ENCODE assay signal across 9 cellular contexts in the genomic region with DNA sequence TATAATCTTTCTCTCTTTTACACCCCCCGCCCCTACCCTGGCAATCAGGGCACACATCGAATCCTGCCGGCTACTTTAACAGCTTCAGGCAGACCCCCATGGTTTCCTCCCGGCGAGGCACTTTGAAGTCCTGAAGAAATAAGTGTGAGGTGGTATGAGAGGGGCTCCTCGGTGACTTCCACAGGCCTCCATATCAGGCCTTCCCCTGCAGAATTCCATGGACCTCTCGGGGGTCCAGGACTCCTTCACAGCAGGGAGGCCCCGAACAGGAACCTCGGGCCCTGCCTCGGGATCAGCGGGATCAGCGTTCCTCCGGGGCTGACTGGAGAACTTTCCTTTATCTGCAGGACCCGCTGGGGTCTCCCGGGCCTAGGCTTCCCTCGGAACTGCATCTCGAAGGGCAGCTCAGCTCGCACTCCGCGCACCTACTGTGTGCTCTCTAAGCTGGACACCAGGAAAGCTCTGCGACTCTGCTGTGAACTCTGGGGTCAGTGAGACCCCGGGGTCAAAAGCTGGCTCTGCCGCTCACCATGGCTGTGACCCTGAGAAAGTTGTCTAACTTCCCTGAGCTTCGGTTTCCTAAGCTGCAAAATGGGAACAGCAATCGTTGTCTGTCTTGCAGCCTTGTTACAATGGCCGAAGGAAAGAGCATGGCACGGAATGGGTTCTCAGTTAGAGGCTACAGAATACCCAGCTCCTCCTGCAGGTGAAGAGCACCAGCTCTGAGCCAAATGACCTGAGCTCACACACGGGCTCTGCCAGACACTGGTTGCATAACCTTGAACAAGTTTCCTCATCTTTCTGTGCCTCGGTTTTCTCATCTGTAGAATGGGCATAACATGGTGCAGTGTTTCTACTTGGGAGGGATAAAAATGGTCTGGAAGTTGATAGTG.
DNase-seq lines count a peak whose midpoint lies in the region; ATAC-seq and TF ChIP-seq lines count a peak whose summit lies in the region.
"Had no signal": no experiment of that assay in that cellular context is flagged by ENCODE, and none has a peak within 500 bp of the region (broad histone marks: within the 10 kb centered on the region; RNA-seq: fewer than 3 reads in every experiment).

No MANE protein-coding gene starts in this region.

- no peaks in the 10 kb centered on the region for H3K36me3 ChIP-seq in stomach smooth muscle (ENCODE audit: control insufficient read depth in 2 of 2, insufficient read depth in 2 of 2, low read length in 2 of 2)

- intact Hi-C loops in activated CD4-positive, alpha-beta T cell treated with anti-CD3 and anti-CD28 coated beads, Interleukin-2, amount 10 ng/mL, durations not matched to agents 24 days and 14 days (cut with micrococcal nuclease) = loop anchor here (5.0 kb wide), 1 partner anchor 97 kb away; no protein-coding TSS in a partner anchor

- no peaks in the 10 kb centered on the region for H3K9me3 Mint-ChIP-seq in activated CD4-positive, alpha-beta T cell treated with anti-CD3 and anti-CD28 coated beads, Interleukin-2, amount 10 ng/mL, durations not matched to agents 24 days and 14 days
- H3K9me3 Mint-ChIP-seq in activated naive CD8-positive, alpha-beta T cell treated with anti-CD3 and anti-CD28 coated beads, Interleukin-2, amount 50 U/mL, for 24 hours = no peaks in the 10 kb centered on the region
- H3K9me3 Mint-ChIP-seq in mesothelial cell of epicardium = no peaks in the 10 kb centered on the region

- no peak for ATAC-seq in activated naive CD8-positive, alpha-beta T cell treated with anti-CD3 and anti-CD28 coated beads, Interleukin-2, amount 50 U/mL, for 24 hours
- no peak for ATAC-seq in HG03196 (IDR thresholded peaks at IDR 0.05; ENCODE audit: unreplicated experiment)

- peak overlapping the region; percentile 55 for H3K4me3 Mint-ChIP-seq in activated CD4-positive, alpha-beta T cell treated with anti-CD3 and anti-CD28 coated beads, Interleukin-2, amount 10 ng/mL, durations not matched to agents 24 days and 14 days
- peak overlapping the region; percentile 58 for H3K4me3 Mint-ChIP-seq in activated naive CD8-positive, alpha-beta T cell treated with anti-CD3 and anti-CD28 coated beads, Interleukin-2, amount 50 U/mL, for 24 hours
- H3K4me3 Mint-ChIP-seq in mesothelial cell of epicardium = peak overlapping the region; percentile 53

- no peaks in the 10 kb centered on the region for H3K36me3 Mint-ChIP-seq in activated CD4-positive, alpha-beta T cell treated with anti-CD3 and anti-CD28 coated beads, Interleukin-2, amount 10 ng/mL, durations not matched to agents 24 days and 14 days (ENCODE audit: low read depth)
- no peaks in the 10 kb centered on the region for H3K36me3 Mint-ChIP-seq in activated naive CD8-positive, alpha-beta T cell treated with anti-CD3 and anti-CD28 coated beads, Interleukin-2, amount 50 U/mL, for 24 hours (ENCODE audit: low read depth)
- H3K36me3 Mint-ChIP-seq in mesothelial cell of epicardium = no peaks in the 10 kb centered on the region

- H3K9me3 ChIP-seq in stomach smooth muscle (ENCODE audit: control insufficient read depth in 2 of 2, low read length in 2 of 2) = no peaks in the 10 kb centered on the region

- H3K9ac ChIP-seq in stomach smooth muscle (ENCODE audit: low read length in 2 of 2) = peak overlapping the region; percentile 35 to 36
- H3K9ac ChIP-seq: GM23248 had no signal

- peak overlapping the region in 1 of 2 donors; percentile 66 for H3K4me3 ChIP-seq in stomach smooth muscle (ENCODE audit: low read length in 2 of 2)
- H3K4me3 ChIP-seq: GM23248 had no signal

- no peak overlapping the region for H3K27ac Mint-ChIP-seq in activated CD4-positive, alpha-beta T cell treated with anti-CD3 and anti-CD28 coated beads, Interleukin-2, amount 10 ng/mL, durations not matched to agents 24 days and 14 days
- peak overlapping the region; percentile 74 for H3K27ac Mint-ChIP-seq in activated naive CD8-positive, alpha-beta T cell treated with anti-CD3 and anti-CD28 coated beads, Interleukin-2, amount 50 U/mL, for 24 hours
- peak overlapping the region; percentile 81 for H3K27ac Mint-ChIP-seq in mesothelial cell of epicardium

- no peak for TF ChIP-seq CTCF in mesothelial cell of epicardium (IDR thresholded peaks at IDR 0.05; ENCODE audit: unreplicated experiment)

- DNase-seq in activated CD4-positive, alpha-beta T cell treated with anti-CD3 and anti-CD28 coated beads, Interleukin-2, amount 10 ng/mL, durations not matched to agents 24 days and 14 days = no peak
- no peak for DNase-seq in activated CD4-positive, alpha-beta T cell treated with anti-CD3 and anti-CD28 coated beads for 48 hours
- DNase-seq in activated naive CD8-positive, alpha-beta T cell treated with anti-CD3 and anti-CD28 coated beads, Interleukin-2, amount 50 U/mL, for 24 hours = no peak
- DNase-seq in mesothelial cell of epicardium (ENCODE audit: low spot score in 2 of 2, unreplicated experiment in 2 of 2) (no peak), midbrain (lab: John Stamatoyannopoulos, UW) (no peak), occipital lobe (lab: John Stamatoyannopoulos, UW) (no peak)
- DNase-seq: GM23248 had no signal

- H3K4me1 Mint-ChIP-seq in activated CD4-positive, alpha-beta T cell treated with anti-CD3 and anti-CD28 coated beads, Interleukin-2, amount 10 ng/mL, durations not matched to agents 24 days and 14 days = peaks cover 44% of the 10 kb centered on the region
- H3K4me1 Mint-ChIP-seq in activated naive CD8-positive, alpha-beta T cell treated with anti-CD3 and anti-CD28 coated beads, Interleukin-2, amount 50 U/mL, for 24 hours = peaks cover 87% of the 10 kb centered on the region
- H3K4me1 Mint-ChIP-seq in mesothelial cell of epicardium = peaks cover 52% of the 10 kb centered on the region

- no peak overlapping the region for H3K27ac ChIP-seq in stomach smooth muscle (ENCODE audit: low read length)
- H3K27ac ChIP-seq: GM23248 had no signal

- peaks cover 15% of the 10 kb centered on the region for H3K4me1 ChIP-seq in stomach smooth muscle (ENCODE audit: control insufficient read depth, insufficient read depth, low read length)

- peaks cover 5% of the 10 kb centered on the region for H3K27me3 Mint-ChIP-seq in activated CD4-positive, alpha-beta T cell treated with anti-CD3 and anti-CD28 coated beads, Interleukin-2, amount 10 ng/mL, durations not matched to agents 24 days and 14 days
- H3K27me3 Mint-ChIP-seq in activated naive CD8-positive, alpha-beta T cell treated with anti-CD3 and anti-CD28 coated beads, Interleukin-2, amount 50 U/mL, for 24 hours = peaks cover 9% of the 10 kb centered on the region
- H3K27me3 Mint-ChIP-seq in mesothelial cell of epicardium (ENCODE audit: low read depth) = no peaks in the 10 kb centered on the region

- no peaks in the 10 kb centered on the region for H3K27me3 ChIP-seq in stomach smooth muscle (ENCODE audit: control insufficient read depth in 1 of 2, insufficient read depth in 2 of 2, low read length in 2 of 2)
